8 cellular contexts compared by ENCODE assay signal in genomic region chr4:1869530-1870327, GRCh38. TPM values are rescaled to one million over a fixed set of nuclear protein-coding genes. Genes with fewer than 3 reads are reported as not detected.
DNase-seq lines count a peak whose midpoint lies in the region; ATAC-seq lines count a peak whose summit lies in the region.

No MANE protein-coding gene starts in this region.

- POLR2A ChIA-PET in activated CD4-positive, alpha-beta memory T cell treated with anti-CD3 and anti-CD28 coated beads for 36 hours (lab: Charles Lee): interaction anchor here (0.5 to 2.2 kb wide), 3 partner anchors 9 to 15 kb away, joined by 3 to 31 read pairs (median 14); partner anchors contain the start of gene LETM1

- ATAC-seq in GM18867 (IDR thresholded peaks at IDR 0.05; ENCODE audit: unreplicated experiment): peak; percentile 6
- peak; percentile 1 for ATAC-seq in HG02759 (IDR thresholded peaks at IDR 0.05; ENCODE audit: unreplicated experiment)

- intact Hi-C loops in activated CD4-positive, alpha-beta memory T cell treated with anti-CD3 and anti-CD28 coated beads for 36 hours (cut with micrococcal nuclease): loop anchor here (1.0 to 10.0 kb wide), 5 partner anchors 13 to 621 kb away; partner anchors contain the start of genes CTBP1, HAUS3, LETM1 and NELFA

- CTCF ChIA-PET in activated CD4-positive, alpha-beta memory T cell treated with anti-CD3 and anti-CD28 coated beads for 36 hours (lab: Charles Lee): interaction anchor here (0.7 to 1.0 kb wide), 2 partner anchors 13 to 30 kb away, joined by 3 to 4 read pairs; partner anchors contain the start of gene LETM1

- H3K36me3 Mint-ChIP-seq in activated CD4-positive, alpha-beta memory T cell treated with anti-CD3 and anti-CD28 coated beads for 36 hours: peaks cover 10% of the 10 kb centered on the region

- H3K4me1 ChIP-seq in iPS-18a (ENCODE audit: control insufficient read depth, low read depth, low read length): peaks cover 7% of the 10 kb centered on the region

- H3K27ac ChIP-seq in iPS-18a (ENCODE audit: low read length): no peak overlapping the region
- H3K27ac ChIP-seq in substantia nigra (ENCODE audit: low read depth, low read length, poor library complexity, severe bottlenecking): peak overlapping the region; percentile 87

- H3K27ac Mint-ChIP-seq in activated CD4-positive, alpha-beta memory T cell treated with anti-CD3 and anti-CD28 coated beads for 36 hours: peak overlapping the region; percentile 92

- DNase-seq in activated CD4-positive, alpha-beta memory T cell treated with anti-CD3 and anti-CD28 coated beads for 36 hours: no peak
- DNase-seq in substantia nigra (lab: John Stamatoyannopoulos, UW) (peak in 1 of 49 donors; percentile 40), D341Med (ENCODE audit: low spot score) (no peak), NCI-H2081 (lab: John Stamatoyannopoulos, UW) (no peak), ACHN (no peak)

- H3K36me3 ChIP-seq in iPS-18a (ENCODE audit: control insufficient read depth, low read depth, low read length): no peaks in the 10 kb centered on the region

- peaks cover 50% of the 10 kb centered on the region for H3K27me3 ChIP-seq in iPS-18a (ENCODE audit: control insufficient read depth, insufficient read depth, low read length)

- peak overlapping the region; percentile 64 for H3K9ac ChIP-seq in iPS-18a (ENCODE audit: low read length)

- in situ Hi-C loops in ACHN (cut with HindIII; ENCODE audit: low pct_ligation_motif_present, low pct_unique_long_range_greater_than_20kb, low sequenced_read_pairs): no loop called here

- H3K4me1 Mint-ChIP-seq in activated CD4-positive, alpha-beta memory T cell treated with anti-CD3 and anti-CD28 coated beads for 36 hours (ENCODE audit: low read depth): peaks cover 31% of the 10 kb centered on the region

- peak overlapping the region; percentile 81 for H3K4me3 Mint-ChIP-seq in activated CD4-positive, alpha-beta memory T cell treated with anti-CD3 and anti-CD28 coated beads for 36 hours

- no peaks in the 10 kb centered on the region for H3K9me3 Mint-ChIP-seq in activated CD4-positive, alpha-beta memory T cell treated with anti-CD3 and anti-CD28 coated beads for 36 hours

- H3K9me3 ChIP-seq in iPS-18a (ENCODE audit: control insufficient read depth, low read depth, low read length): no peaks in the 10 kb centered on the region

- peak overlapping the region; percentile 55 for H3K4me3 ChIP-seq in iPS-18a (ENCODE audit: low read length)

- no peaks in the 10 kb centered on the region for H3K27me3 Mint-ChIP-seq in activated CD4-positive, alpha-beta memory T cell treated with anti-CD3 and anti-CD28 coated beads for 36 hours

RNA-seq across cellular contexts. Expression of gene NSD2, which starts 1.5 kb away (rescaled TPM):
- 100 to 1,000 TPM; 197 to 199 TPM for total RNA-seq in activated CD4-positive, alpha-beta memory T cell treated with anti-CD3 and anti-CD28 coated beads for 36 hours

RNA-seq across cellular contexts. Expression of gene LETM1, which starts 13.8 kb away (rescaled TPM):
- 10 to 100 TPM; 41.1 to 42.6 TPM for total RNA-seq in activated CD4-positive, alpha-beta memory T cell treated with anti-CD3 and anti-CD28 coated beads for 36 hours
